2 cellular contexts compared by ENCODE assay signal in the genomic region with DNA sequence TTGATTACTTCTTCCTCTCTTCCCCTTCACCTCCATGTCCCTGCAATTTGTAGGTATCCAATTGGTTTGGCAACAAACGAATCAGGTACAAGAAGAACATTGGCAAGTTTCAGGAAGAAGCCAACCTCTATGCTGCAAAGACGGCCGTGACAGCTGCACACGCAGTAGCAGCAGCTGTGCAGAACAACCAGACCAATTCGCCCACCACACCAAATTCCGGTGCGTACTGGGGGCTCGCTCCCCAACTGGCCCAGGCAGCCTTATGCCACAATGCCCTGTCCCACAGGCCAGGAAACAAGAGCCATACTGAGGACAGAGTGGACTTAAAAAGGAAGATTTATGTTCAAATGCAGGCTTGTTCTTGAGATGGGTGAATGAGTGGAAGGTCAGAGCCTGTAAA.
TF ChIP-seq lines count a peak whose summit lies in the region.

No MANE protein-coding gene starts in this region.

TF ChIP-seq in SK-N-SH, 30 proteins besides CTCF, POLR2A, EP300 and RAD21 (continued from another document):
- TF ChIP-seq POLR2AphosphoS5 (IDR thresholded peaks at IDR 0.05; ENCODE audit: low read depth, low read length) (0 out of 2 replicates have a peak, but pooled peaks have one; percentile 10), EZH2phosphoT487 (IDR thresholded peaks at IDR 0.05; ENCODE audit: borderline replicate concordance, low read depth) (no peak), FOSL2 (IDR thresholded peaks at IDR 0.05; ENCODE audit: borderline replicate concordance, low read depth) (no peak)

TF ChIP-seq in SK-N-SH treated with all-trans-retinoic acid at 6 μM for 48 hours, 23 proteins besides CTCF, POLR2A, EP300 and RAD21:
- TF ChIP-seq, protein P1, sequence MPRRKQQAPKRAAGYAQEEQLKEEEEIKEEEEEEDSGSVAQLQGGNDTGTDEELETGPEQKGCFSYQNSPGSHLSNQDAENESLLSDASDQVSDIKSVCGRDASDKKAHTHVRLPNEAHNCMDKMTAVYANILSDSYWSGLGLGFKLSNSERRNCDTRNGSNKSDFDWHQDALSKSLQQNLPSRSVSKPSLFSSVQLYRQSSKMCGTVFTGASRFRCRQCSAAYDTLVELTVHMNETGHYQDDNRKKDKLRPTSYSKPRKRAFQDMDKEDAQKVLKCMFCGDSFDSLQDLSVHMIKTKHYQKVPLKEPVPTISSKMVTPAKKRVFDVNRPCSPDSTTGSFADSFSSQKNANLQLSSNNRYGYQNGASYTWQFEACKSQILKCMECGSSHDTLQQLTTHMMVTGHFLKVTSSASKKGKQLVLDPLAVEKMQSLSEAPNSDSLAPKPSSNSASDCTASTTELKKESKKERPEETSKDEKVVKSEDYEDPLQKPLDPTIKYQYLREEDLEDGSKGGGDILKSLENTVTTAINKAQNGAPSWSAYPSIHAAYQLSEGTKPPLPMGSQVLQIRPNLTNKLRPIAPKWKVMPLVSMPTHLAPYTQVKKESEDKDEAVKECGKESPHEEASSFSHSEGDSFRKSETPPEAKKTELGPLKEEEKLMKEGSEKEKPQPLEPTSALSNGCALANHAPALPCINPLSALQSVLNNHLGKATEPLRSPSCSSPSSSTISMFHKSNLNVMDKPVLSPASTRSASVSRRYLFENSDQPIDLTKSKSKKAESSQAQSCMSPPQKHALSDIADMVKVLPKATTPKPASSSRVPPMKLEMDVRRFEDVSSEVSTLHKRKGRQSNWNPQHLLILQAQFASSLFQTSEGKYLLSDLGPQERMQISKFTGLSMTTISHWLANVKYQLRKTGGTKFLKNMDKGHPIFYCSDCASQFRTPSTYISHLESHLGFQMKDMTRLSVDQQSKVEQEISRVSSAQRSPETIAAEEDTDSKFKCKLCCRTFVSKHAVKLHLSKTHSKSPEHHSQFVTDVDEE (CRISPR knock-in tag; IDR thresholded peaks at IDR 0.05) = no peak
- TF ChIP-seq OSR1 (CRISPR knock-in tag; IDR thresholded peaks at IDR 0.05) (no peak), BACH2 (CRISPR knock-in tag; IDR thresholded peaks at IDR 0.05; ENCODE audit: borderline replicate concordance) (no peak), ISL1 (CRISPR knock-in tag; IDR thresholded peaks at IDR 0.05) (no peak), ESRRG (CRISPR knock-in tag; IDR thresholded peaks at IDR 0.05) (no peak)
- TF ChIP-seq, protein P2, sequence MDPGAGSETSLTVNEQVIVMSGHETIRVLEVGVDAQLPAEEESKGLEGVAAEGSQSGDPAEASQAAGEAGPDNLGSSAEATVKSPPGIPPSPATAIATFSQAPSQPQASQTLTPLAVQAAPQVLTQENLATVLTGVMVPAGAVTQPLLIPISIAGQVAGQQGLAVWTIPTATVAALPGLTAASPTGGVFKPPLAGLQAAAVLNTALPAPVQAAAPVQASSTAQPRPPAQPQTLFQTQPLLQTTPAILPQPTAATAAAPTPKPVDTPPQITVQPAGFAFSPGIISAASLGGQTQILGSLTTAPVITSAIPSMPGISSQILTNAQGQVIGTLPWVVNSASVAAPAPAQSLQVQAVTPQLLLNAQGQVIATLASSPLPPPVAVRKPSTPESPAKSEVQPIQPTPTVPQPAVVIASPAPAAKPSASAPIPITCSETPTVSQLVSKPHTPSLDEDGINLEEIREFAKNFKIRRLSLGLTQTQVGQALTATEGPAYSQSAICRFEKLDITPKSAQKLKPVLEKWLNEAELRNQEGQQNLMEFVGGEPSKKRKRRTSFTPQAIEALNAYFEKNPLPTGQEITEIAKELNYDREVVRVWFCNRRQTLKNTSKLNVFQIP (CRISPR knock-in tag; IDR thresholded peaks at IDR 0.05; ENCODE audit: borderline replicate concordance, low read depth) = no peak
- TF ChIP-seq, protein P3, sequence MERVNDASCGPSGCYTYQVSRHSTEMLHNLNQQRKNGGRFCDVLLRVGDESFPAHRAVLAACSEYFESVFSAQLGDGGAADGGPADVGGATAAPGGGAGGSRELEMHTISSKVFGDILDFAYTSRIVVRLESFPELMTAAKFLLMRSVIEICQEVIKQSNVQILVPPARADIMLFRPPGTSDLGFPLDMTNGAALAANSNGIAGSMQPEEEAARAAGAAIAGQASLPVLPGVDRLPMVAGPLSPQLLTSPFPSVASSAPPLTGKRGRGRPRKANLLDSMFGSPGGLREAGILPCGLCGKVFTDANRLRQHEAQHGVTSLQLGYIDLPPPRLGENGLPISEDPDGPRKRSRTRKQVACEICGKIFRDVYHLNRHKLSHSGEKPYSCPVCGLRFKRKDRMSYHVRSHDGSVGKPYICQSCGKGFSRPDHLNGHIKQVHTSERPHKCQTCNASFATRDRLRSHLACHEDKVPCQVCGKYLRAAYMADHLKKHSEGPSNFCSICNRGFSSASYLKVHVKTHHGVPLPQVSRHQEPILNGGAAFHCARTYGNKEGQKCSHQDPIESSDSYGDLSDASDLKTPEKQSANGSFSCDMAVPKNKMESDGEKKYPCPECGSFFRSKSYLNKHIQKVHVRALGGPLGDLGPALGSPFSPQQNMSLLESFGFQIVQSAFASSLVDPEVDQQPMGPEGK (CRISPR knock-in tag; IDR thresholded peaks at IDR 0.05; ENCODE audit: borderline replicate concordance) = no peak
- TF ChIP-seq, protein P4, sequence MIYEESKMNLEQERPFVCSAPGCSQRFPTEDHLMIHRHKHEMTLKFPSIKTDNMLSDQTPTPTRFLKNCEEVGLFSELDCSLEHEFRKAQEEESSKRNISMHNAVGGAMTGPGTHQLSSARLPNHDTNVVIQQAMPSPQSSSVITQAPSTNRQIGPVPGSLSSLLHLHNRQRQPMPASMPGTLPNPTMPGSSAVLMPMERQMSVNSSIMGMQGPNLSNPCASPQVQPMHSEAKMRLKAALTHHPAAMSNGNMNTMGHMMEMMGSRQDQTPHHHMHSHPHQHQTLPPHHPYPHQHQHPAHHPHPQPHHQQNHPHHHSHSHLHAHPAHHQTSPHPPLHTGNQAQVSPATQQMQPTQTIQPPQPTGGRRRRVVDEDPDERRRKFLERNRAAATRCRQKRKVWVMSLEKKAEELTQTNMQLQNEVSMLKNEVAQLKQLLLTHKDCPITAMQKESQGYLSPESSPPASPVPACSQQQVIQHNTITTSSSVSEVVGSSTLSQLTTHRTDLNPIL (CRISPR knock-in tag; IDR thresholded peaks at IDR 0.05; ENCODE audit: low read depth) = no peak
